8 cellular contexts compared by ENCODE assay signal in genomic region chr19:39400997-39401548, GRCh38. TPM values are rescaled to one million over a fixed set of nuclear protein-coding genes. Genes with fewer than 3 reads are reported as not detected.
A peak's percentile ranks its signal among the peaks of the same experiment; 100 is the strongest.
DNase-seq lines count a peak whose midpoint lies in the region; ATAC-seq and TF ChIP-seq lines count a peak whose summit lies in the region.

No MANE protein-coding gene starts in this region.

- TF ChIP-seq POLR2A in heart left ventricle (IDR thresholded peaks at IDR 0.05) (no peak), uterus (IDR thresholded peaks at IDR 0.05) (no peak)

- no peaks in the 10 kb centered on the region for H3K9me3 Mint-ChIP-seq in activated naive CD8-positive, alpha-beta T cell treated with anti-CD3 and anti-CD28 coated beads, Interleukin-2, amount 50 U/mL, for 24 hours

- H3K4me3 Mint-ChIP-seq in activated naive CD8-positive, alpha-beta T cell treated with anti-CD3 and anti-CD28 coated beads, Interleukin-2, amount 50 U/mL, for 24 hours: peak overlapping the region; percentile 70

- H3K36me3 ChIP-seq in heart left ventricle (peaks cover 0 to 18% (median 5%) of the 10 kb centered on the region in 9 donors), mesodermal cell (ENCODE audit: control insufficient read depth, insufficient read depth, low read length) (peaks cover 10% of the 10 kb centered on the region), uterus (no peaks in the 10 kb centered on the region), BE2C (no peaks in the 10 kb centered on the region)

- peak overlapping the region; percentile 96 for H3K27ac Mint-ChIP-seq in activated naive CD8-positive, alpha-beta T cell treated with anti-CD3 and anti-CD28 coated beads, Interleukin-2, amount 50 U/mL, for 24 hours

- H3K27ac ChIP-seq in heart left ventricle (peak overlapping the region; percentile 16 to 100 (median 98)), mesodermal cell (ENCODE audit: low read depth, low read length, severe bottlenecking) (peak overlapping the region; percentile 100), uterus (peak overlapping the region; percentile 99 to 100)

- H3K27me3 ChIP-seq in heart left ventricle: no peaks in the 10 kb centered on the region
- no peaks in the 10 kb centered on the region for H3K27me3 ChIP-seq in uterus
- H3K27me3 ChIP-seq in BE2C: no peaks in the 10 kb centered on the region

- intact Hi-C loops in heart left ventricle (cut with DNase I): no loop called here
- intact Hi-C loops in Right ventricle myocardium superior (cut with DNase I): no loop called here
- intact Hi-C loops in uterus (cut with DNase I; ENCODE audit: low total_unique reads): no loop called here

- H3K4me1 ChIP-seq in heart left ventricle (peaks cover 6 to 79% (median 40%) of the 10 kb centered on the region in 12 donors), mesodermal cell (ENCODE audit: control insufficient read depth, insufficient read depth, low read length, poor library complexity, severe bottlenecking) (peaks cover 49% of the 10 kb centered on the region), uterus (peaks cover 16 to 20% of the 10 kb centered on the region in 2 donors), BE2C (peaks cover 29% of the 10 kb centered on the region)

- ATAC-seq in heart left ventricle: no peak
- ATAC-seq in Right ventricle myocardium superior (ENCODE audit: poor library complexity): no peak
- ATAC-seq in activated naive CD8-positive, alpha-beta T cell treated with anti-CD3 and anti-CD28 coated beads, Interleukin-2, amount 50 U/mL, for 24 hours: peak; percentile 3
- ATAC-seq in HG03439 (IDR thresholded peaks at IDR 0.05; ENCODE audit: unreplicated experiment): no peak

- peaks cover 82% of the 10 kb centered on the region for H3K4me1 Mint-ChIP-seq in activated naive CD8-positive, alpha-beta T cell treated with anti-CD3 and anti-CD28 coated beads, Interleukin-2, amount 50 U/mL, for 24 hours

- TF ChIP-seq CTCF in heart left ventricle (IDR thresholded peaks at IDR 0.05) (no peak), uterus (IDR thresholded peaks at IDR 0.05) (no peak), BE2C (IDR thresholded peaks at IDR 0.05; ENCODE audit: low read depth, low read length) (no peak)

- peaks cover 6% of the 10 kb centered on the region for H3K36me3 Mint-ChIP-seq in activated naive CD8-positive, alpha-beta T cell treated with anti-CD3 and anti-CD28 coated beads, Interleukin-2, amount 50 U/mL, for 24 hours (ENCODE audit: low read depth)

- no peak overlapping the region for H3K4me3 ChIP-seq in heart left ventricle
- no peak overlapping the region for H3K4me3 ChIP-seq in mesodermal cell (ENCODE audit: extremely low read depth, insufficient read depth, low read length, poor library complexity, severe bottlenecking)
- H3K4me3 ChIP-seq in uterus: no peak overlapping the region
- no peak overlapping the region for H3K4me3 ChIP-seq in BE2C (ENCODE audit: low read depth, low read length)

- peak in 1 of 5 donors; percentile 40 for DNase-seq in heart left ventricle
- DNase-seq in Right ventricle myocardium superior: no peak
- no peak for DNase-seq in activated naive CD8-positive, alpha-beta T cell treated with anti-CD3 and anti-CD28 coated beads, Interleukin-2, amount 50 U/mL, for 24 hours
- no peak for DNase-seq in uterus
- no peak for DNase-seq in BE2C
- no peak for DNase-seq in pons (ENCODE audit: low spot score)

- H3K27me3 Mint-ChIP-seq in activated naive CD8-positive, alpha-beta T cell treated with anti-CD3 and anti-CD28 coated beads, Interleukin-2, amount 50 U/mL, for 24 hours: no peaks in the 10 kb centered on the region

- H3K9me3 ChIP-seq in heart left ventricle: no peaks in the 10 kb centered on the region
- H3K9me3 ChIP-seq in mesodermal cell (ENCODE audit: control insufficient read depth, low read length): no peaks in the 10 kb centered on the region
- H3K9me3 ChIP-seq in uterus: no peaks in the 10 kb centered on the region
- no peaks in the 10 kb centered on the region for H3K9me3 ChIP-seq in BE2C

- WGBS in heart left ventricle, 4 donors: 66 to 79% (median 73%) methylated on average over 6 of the region's 6 CpGs
- 88 to 96% methylated on average over 6 of the region's 6 CpGs for WGBS in mesodermal cell (ENCODE audit: insufficient coverage in 2 of 2), 2 experiments

RNA-seq across cellular contexts. Expression of gene ZFP36, which starts 5.6 kb away (rescaled TPM):
- total RNA-seq in heart left ventricle (100 to 1,000 TPM in 2 of 9 donors, 10 to 100 TPM in 7; 16.1 to 145 (median 51.1) TPM), Right ventricle myocardium superior (44.9 TPM), uterus (100 to 1,000 TPM in 2 of 4 donors, 10 to 100 TPM in 1, 1 to 10 TPM in 1; 5.0 to 276 (median 145) TPM)
- polyA plus RNA-seq in heart left ventricle: 10 to 100 TPM; 45.8 to 65.1 TPM
- polyA plus RNA-seq in mesodermal cell (2013, experiment 1 of 2): 19.8 TPM
- polyA plus RNA-seq in mesodermal cell (2013, experiment 2 of 2): 13.8 TPM
- 16.7 TPM for polyA plus RNA-seq in BE2C (2012; ENCODE audit: insufficient read depth, insufficient read length, low read depth)

RNA-seq across cellular contexts. Expression of gene MED29, which starts 9.9 kb away (rescaled TPM):
- total RNA-seq in heart left ventricle: 10 to 100 TPM; 26.3 to 53.0 (median 34.1) TPM
- polyA plus RNA-seq in heart left ventricle: 10 to 100 TPM; 34.1 to 46.0 TPM
- 22.1 TPM for total RNA-seq in Right ventricle myocardium superior
- 20.7 TPM for polyA plus RNA-seq in mesodermal cell (2013, experiment 1 of 2)
- 17.8 TPM for polyA plus RNA-seq in mesodermal cell (2013, experiment 2 of 2)
- 100 to 1,000 TPM in 1 of 4 donors, 10 to 100 TPM in 3; 15.6 to 282 (median 40.8) TPM for total RNA-seq in uterus
- 101 TPM for polyA plus RNA-seq in BE2C (2012; ENCODE audit: insufficient read depth, insufficient read length, low read depth)

RNA-seq across cellular contexts. Expression of gene PAF1, which starts 10.2 kb away (rescaled TPM):
- total RNA-seq in heart left ventricle (10 to 100 TPM; 32.8 to 75.7 (median 40.7) TPM), Right ventricle myocardium superior (32.0 TPM), uterus (10 to 100 TPM; 21.8 to 65.6 (median 33.7) TPM)
- 10 to 100 TPM; 32.5 to 61.1 TPM for polyA plus RNA-seq in heart left ventricle
- 41.8 TPM for polyA plus RNA-seq in mesodermal cell (2013, experiment 1 of 2)
- 46.1 TPM for polyA plus RNA-seq in mesodermal cell (2013, experiment 2 of 2)
- 130 TPM for polyA plus RNA-seq in BE2C (2012; ENCODE audit: insufficient read depth, insufficient read length, low read depth)

RNA-seq across cellular contexts. Expression of gene PLEKHG2, which starts 11.4 kb away (rescaled TPM):
- total RNA-seq in heart left ventricle: 10 to 100 TPM in 8 of 9 donors, 1 to 10 TPM in 1; 9.2 to 38.5 (median 14.6) TPM
- 10 to 100 TPM in 1 of 2 donors, 1 to 10 TPM in 1; 8.9 to 11.7 TPM for polyA plus RNA-seq in heart left ventricle
- total RNA-seq in Right ventricle myocardium superior: 9.0 TPM
- polyA plus RNA-seq in mesodermal cell (2013, experiment 1 of 2): 49.7 TPM
- polyA plus RNA-seq in mesodermal cell (2013, experiment 2 of 2): 42.2 TPM
- total RNA-seq in uterus: 100 to 1,000 TPM in 1 of 4 donors, 10 to 100 TPM in 1, 1 to 10 TPM in 2; 5.1 to 120 (median 21.6) TPM
- 35.9 TPM for polyA plus RNA-seq in BE2C (2012; ENCODE audit: insufficient read depth, insufficient read length, low read depth)

RNA-seq across cellular contexts. Expression of gene RPS16, which starts 34.7 kb away (rescaled TPM):
- total RNA-seq in heart left ventricle (1,000 to 10,000 TPM in 7 of 9 donors, 100 to 1,000 TPM in 2; 617 to 1,566 (median 1,374) TPM), Right ventricle myocardium superior (1,176 TPM), uterus (1,000 to 10,000 TPM in 3 of 4 donors, 10 to 100 TPM in 1; 50.5 to 6,434 (median 2,757) TPM)
- 1,000 to 10,000 TPM; 1,266 to 2,656 TPM for polyA plus RNA-seq in heart left ventricle
- 2,563 TPM for polyA plus RNA-seq in mesodermal cell (2013, experiment 1 of 2)
- polyA plus RNA-seq in mesodermal cell (2013, experiment 2 of 2): 2,222 TPM
- 3,669 TPM for polyA plus RNA-seq in BE2C (2012; ENCODE audit: insufficient read depth, insufficient read length, low read depth)
